ENCODE assay signal across 8 cellular contexts in the genomic region with DNA sequence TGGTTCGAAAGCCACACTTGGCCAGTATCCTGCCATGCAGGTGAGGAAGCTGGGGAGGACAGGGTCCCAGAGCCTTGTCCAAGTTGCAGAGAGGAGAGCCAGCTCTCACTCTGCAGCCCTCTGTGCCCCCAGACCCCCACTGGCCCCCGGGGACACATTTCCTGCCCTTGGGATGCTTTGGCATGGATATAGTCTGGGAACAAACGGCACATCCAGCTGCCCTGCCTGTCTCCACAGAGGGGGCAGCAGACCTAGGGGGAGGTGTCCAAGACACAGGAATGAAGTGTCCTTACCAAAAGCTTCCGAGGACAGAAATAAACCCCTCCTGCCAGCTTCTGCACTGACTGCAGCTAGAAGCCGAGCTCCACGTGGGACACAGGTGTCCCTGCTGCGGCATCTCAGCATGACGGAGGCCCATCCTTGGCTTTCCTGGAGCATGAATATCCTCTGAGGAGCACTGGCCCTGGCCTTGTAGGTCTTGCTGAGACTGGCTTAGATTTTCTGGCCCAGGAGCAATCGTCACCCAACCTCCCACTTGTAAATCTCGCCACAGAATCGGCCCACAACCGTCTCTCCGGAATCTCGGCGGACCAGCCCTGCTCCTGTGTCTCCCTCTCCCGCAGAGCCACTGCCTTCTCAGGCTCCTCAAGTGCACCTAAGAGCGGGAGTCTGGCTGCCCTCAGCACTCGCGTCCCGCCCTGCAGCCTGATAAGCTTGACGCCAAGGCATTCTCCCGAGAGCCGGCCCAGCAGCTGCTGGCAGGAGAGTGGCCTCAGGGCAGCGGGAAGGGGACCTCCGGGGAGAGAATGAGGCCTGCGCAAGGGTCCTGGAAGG. TPM values are rescaled to one million over a fixed set of nuclear protein-coding genes. Genes with fewer than 3 reads are reported as not detected.
DNase-seq lines count a peak whose midpoint lies in the region; ATAC-seq and TF ChIP-seq lines count a peak whose summit lies in the region.

No MANE protein-coding gene starts in this region.

- peak overlapping the region; percentile 94 for H3K9ac ChIP-seq in rectal smooth muscle tissue (ENCODE audit: low read length)

- no peak for TF ChIP-seq CTCF in left ventricle myocardium inferior (IDR thresholded peaks at IDR 0.05; ENCODE audit: borderline replicate concordance)

- peak overlapping the region; percentile 84 to 100 for H3K27ac Mint-ChIP-seq in activated naive CD4-positive, alpha-beta T cell treated with anti-CD3 and anti-CD28 coated beads, Interleukin-2, amount 50 U/mL, for 72 hours

- DNase-seq in GM04503 (ENCODE audit: low read depth) (peak; percentile 4), left ventricle myocardium inferior (peak; percentile 56), posterior vena cava (ENCODE audit: low spot score) (no peak), NCI-H2196 (lab: John Stamatoyannopoulos, UW; ENCODE audit: unreplicated experiment) (no peak), cerebellum (ENCODE audit: low spot score) (no peak)
- peak in 1 of 2 donors; percentile 27 for DNase-seq in activated naive CD4-positive, alpha-beta T cell treated with anti-CD3 and anti-CD28 coated beads, Interleukin-2, amount 50 U/mL, for 72 hours (ENCODE audit: low spot score in 2 of 2)

- no peak for ATAC-seq in activated naive CD4-positive, alpha-beta T cell treated with anti-CD3 and anti-CD28 coated beads, Interleukin-2, amount 50 U/mL, for 72 hours

- peaks cover 63% of the 10 kb centered on the region for H3K4me1 ChIP-seq in left ventricle myocardium inferior
- peaks cover 17% of the 10 kb centered on the region for H3K4me1 ChIP-seq in rectal smooth muscle tissue (ENCODE audit: control insufficient read depth, insufficient read depth, low read length)

- no peaks in the 10 kb centered on the region for H3K27me3 ChIP-seq in left ventricle myocardium inferior (ENCODE audit: low read depth)
- H3K27me3 ChIP-seq in rectal smooth muscle tissue (ENCODE audit: control insufficient read depth, insufficient read depth, low read length): no peaks in the 10 kb centered on the region

- intact Hi-C loops in left ventricle myocardium inferior (cut with micrococcal nuclease) (no loop called here), posterior vena cava (cut with DNase I) (loop anchor here in 1 of 2 donors (5.0 kb wide), 1 partner anchor 1896 kb away; no protein-coding TSS in a partner anchor)

- no peaks in the 10 kb centered on the region for H3K9me3 Mint-ChIP-seq in activated naive CD4-positive, alpha-beta T cell treated with anti-CD3 and anti-CD28 coated beads, Interleukin-2, amount 50 U/mL, for 72 hours

- peaks cover 11 to 12% of the 10 kb centered on the region in 2 donors for H3K36me3 Mint-ChIP-seq in activated naive CD4-positive, alpha-beta T cell treated with anti-CD3 and anti-CD28 coated beads, Interleukin-2, amount 50 U/mL, for 72 hours

- H3K27ac ChIP-seq in KOPT-K1 (ENCODE audit: low read depth, low read length, poor library complexity, severe bottlenecking): peak overlapping the region; percentile 82
- H3K27ac ChIP-seq in left ventricle myocardium inferior (replicated peaks): peak overlapping the region; percentile 95
- peak overlapping the region; percentile 98 for H3K27ac ChIP-seq in rectal smooth muscle tissue (ENCODE audit: low read depth, low read length)

- H3K36me3 ChIP-seq in KOPT-K1 (ENCODE audit: insufficient read depth, low read length) (peaks cover 20% of the 10 kb centered on the region; the same call in 1 of the 2 replicates), left ventricle myocardium inferior (no peaks in the 10 kb centered on the region), rectal smooth muscle tissue (ENCODE audit: control insufficient read depth, insufficient read depth, low read length) (no peaks in the 10 kb centered on the region)

- H3K9me3 ChIP-seq in KOPT-K1 (ENCODE audit: insufficient read depth, low read length, poor library complexity, severe bottlenecking) (no peaks in the 10 kb centered on the region), left ventricle myocardium inferior (replicated peaks) (no peaks in the 10 kb centered on the region)

- H3K4me3 ChIP-seq in left ventricle myocardium inferior: peak overlapping the region; percentile 86
- H3K4me3 ChIP-seq in rectal smooth muscle tissue (ENCODE audit: low read length): peak overlapping the region; percentile 84

RNA-seq across cellular contexts. Expression of a gene that starts 1.1 kb away (rescaled TPM):
- 10 to 100 TPM; 55.5 to 76.5 TPM for total RNA-seq in activated naive CD4-positive, alpha-beta T cell treated with anti-CD3 and anti-CD28 coated beads, Interleukin-2, amount 50 U/mL, for 72 hours
- total RNA-seq in left ventricle myocardium inferior: 17.4 TPM
- total RNA-seq in posterior vena cava: 10 to 100 TPM; 23.3 to 26.6 TPM
- 17.0 TPM for total RNA-seq in cerebellum

RNA-seq across cellular contexts. Expression of a gene that starts 33.8 kb away (rescaled TPM):
- total RNA-seq in activated naive CD4-positive, alpha-beta T cell treated with anti-CD3 and anti-CD28 coated beads, Interleukin-2, amount 50 U/mL, for 72 hours: not detected
- total RNA-seq in left ventricle myocardium inferior: not detected
- total RNA-seq in posterior vena cava: not detected
- total RNA-seq in cerebellum: 2.7 TPM

RNA-seq across cellular contexts. Expression of a gene that starts 40.4 kb away (rescaled TPM):
- 1 to 10 TPM in 1 of 2 donors, under 1 TPM in 1; 0.59 to 1.8 TPM for total RNA-seq in activated naive CD4-positive, alpha-beta T cell treated with anti-CD3 and anti-CD28 coated beads, Interleukin-2, amount 50 U/mL, for 72 hours
- total RNA-seq in left ventricle myocardium inferior (0.11 TPM), posterior vena cava (under 1 TPM; 0.38 to 0.65 TPM), cerebellum (0.27 TPM)

RNA-seq across cellular contexts. Expression of a gene that starts 43.4 kb away (rescaled TPM):
- total RNA-seq in activated naive CD4-positive, alpha-beta T cell treated with anti-CD3 and anti-CD28 coated beads, Interleukin-2, amount 50 U/mL, for 72 hours: 10 to 100 TPM; 21.9 to 24.2 TPM
- total RNA-seq in left ventricle myocardium inferior: 21.4 TPM
- 10 to 100 TPM; 22.1 to 25.4 TPM for total RNA-seq in posterior vena cava
- 28.9 TPM for total RNA-seq in cerebellum

Comparison
In these comparisons a context has a peak if more than half of its experiments do, and no peak if none do; other contexts are left out.
1. DNase-seq: peak in GM04503 (single experiment) and left ventricle myocardium inferior (single experiment); none in posterior vena cava (single experiment), NCI-H2196 (single experiment) and cerebellum (single experiment).
2. Peak in every context shown above with its lines, with median percentiles within 50 percentile points of each other: H3K27ac ChIP-seq.